11 cellular contexts compared by ENCODE assay signal in the genomic region with DNA sequence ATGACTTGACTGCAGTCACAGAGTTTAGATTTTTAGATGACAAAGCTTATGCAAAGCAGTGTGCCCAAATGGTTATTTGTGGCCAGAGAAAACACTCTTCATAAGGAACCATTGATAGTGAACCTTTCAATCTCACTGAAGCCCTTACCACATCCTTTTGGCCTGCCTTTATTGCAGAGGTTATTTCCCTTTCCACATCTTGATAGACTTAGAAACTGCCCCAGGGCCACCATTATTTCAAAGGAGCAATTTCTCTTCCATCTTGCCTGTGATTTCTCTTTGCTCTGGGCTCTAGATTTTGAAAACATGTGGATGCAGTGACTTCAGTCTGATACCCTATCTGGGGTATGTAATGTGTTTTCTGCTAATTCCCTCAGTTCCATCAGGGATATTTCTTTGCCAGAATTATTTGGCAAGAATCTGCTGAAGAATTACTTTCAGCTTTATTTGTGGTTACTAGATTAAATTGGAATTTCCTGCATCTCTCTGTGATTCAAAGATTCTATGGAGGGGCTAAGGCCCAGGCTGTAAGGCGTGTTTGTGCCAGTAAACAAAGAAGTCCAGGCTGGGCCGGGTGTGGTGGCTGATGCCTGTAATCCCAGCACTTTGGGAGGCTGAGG. TPM values are rescaled to one million over a fixed set of nuclear protein-coding genes. Genes with fewer than 3 reads are reported as not detected.
DNase-seq lines count a peak whose midpoint lies in the region; ATAC-seq, FAIRE-seq and TF ChIP-seq lines count a peak whose summit lies in the region.
"Had no signal": no experiment of that assay in that cellular context is flagged by ENCODE, and none has a peak within 500 bp of the region (broad histone marks: within the 10 kb centered on the region; RNA-seq: fewer than 3 reads in every experiment).

No MANE protein-coding gene starts in this region.

- peak overlapping the region; percentile 41 for H3K4me3 ChIP-seq in DOHH2 (ENCODE audit: low read length)
- H3K4me3 ChIP-seq: psoas muscle, suprapubic skin had no signal

- no peaks in the 10 kb centered on the region for H3K9me3 Mint-ChIP-seq in chondrocyte (ENCODE audit: low read depth)

- TF ChIP-seq CTCF in DOHH2 (IDR thresholded peaks at IDR 0.05; ENCODE audit: low read depth, low read length, poor library complexity, severe bottlenecking) (no peak), chondrocyte (IDR thresholded peaks at IDR 0.05) (no peak), D721Med (IDR thresholded peaks at IDR 0.05; ENCODE audit: insufficient read depth, missing control alignments) (no peak)

- H3K27me3 Mint-ChIP-seq in chondrocyte (ENCODE audit: low read depth): no peaks in the 10 kb centered on the region

- FAIRE-seq in D721Med (lab: Jason Lieb, UNC): no peak

- H3K4me1 Mint-ChIP-seq in chondrocyte (ENCODE audit: low read depth): peaks cover 11% of the 10 kb centered on the region

- no peaks in the 10 kb centered on the region for H3K9me2 ChIP-seq in DOHH2 (replicated peaks; ENCODE audit: control insufficient read depth, low read length)

- no peaks in the 10 kb centered on the region for H3K36me3 Mint-ChIP-seq in chondrocyte (ENCODE audit: low read depth)

- no peaks in the 10 kb centered on the region for H3K9me3 ChIP-seq in DOHH2 (ENCODE audit: control insufficient read depth, insufficient read depth, low read length)
- H3K9me3 ChIP-seq: psoas muscle, suprapubic skin had no signal

- no peaks in the 10 kb centered on the region for H3K79me2 ChIP-seq in DOHH2 (ENCODE audit: control insufficient read depth, low read length)

- H4K20me1 ChIP-seq in DOHH2 (ENCODE audit: control insufficient read depth, insufficient read depth, low read depth, low read length): no peaks in the 10 kb centered on the region

- peak overlapping the region; percentile 25 for H3K27ac ChIP-seq in DOHH2 (ENCODE audit: low read depth, low read length)
- H3K27ac ChIP-seq: psoas muscle, suprapubic skin had no signal

- H3F3A ChIP-seq in DOHH2 (ENCODE audit: control insufficient read depth, insufficient read depth): 0 out of 2 replicates have a peak, but pooled peaks cover 5% of the 10 kb centered on the region

- H3K4me3 Mint-ChIP-seq in chondrocyte (ENCODE audit: unreplicated experiment): no peak overlapping the region

- ATAC-seq in GM19455 (IDR thresholded peaks at IDR 0.05; ENCODE audit: unreplicated experiment) (peak; percentile 92), HG03097 (IDR thresholded peaks at IDR 0.05; ENCODE audit: low FRiP score, unreplicated experiment) (peak; percentile 98)
- ATAC-seq: psoas muscle had no signal

- peak overlapping the region; percentile 59 for H3K4me2 ChIP-seq in DOHH2 (ENCODE audit: low read length)

- no peaks in the 10 kb centered on the region for H3K36me3 ChIP-seq in DOHH2 (ENCODE audit: control insufficient read depth, low read length)
- H3K36me3 ChIP-seq: suprapubic skin had no signal

- H3K27ac Mint-ChIP-seq in chondrocyte (ENCODE audit: unreplicated experiment): peak overlapping the region; percentile 33

- DNase-seq in chondrocyte (ENCODE audit: low spot score): no peak
- no peak for DNase-seq in GOT3 (lab: John Stamatoyannopoulos, UW)
- no peak for DNase-seq in D721Med (ENCODE audit: insufficient read length, low spot score)
- DNase-seq in DMS153 treated with DMSO at 0.1 percent for 48 hours (lab: John Stamatoyannopoulos, UW; ENCODE audit: unreplicated experiment): no peak
- DNase-seq in SHP77 (lab: John Stamatoyannopoulos, UW): no peak
- DNase-seq: NCI-H1694, psoas muscle had no signal

- peaks cover 13% of the 10 kb centered on the region for H3K4me1 ChIP-seq in DOHH2 (ENCODE audit: control insufficient read depth, low read length)
- H3K4me1 ChIP-seq: psoas muscle, suprapubic skin had no signal

- no peaks in the 10 kb centered on the region for H3K27me3 ChIP-seq in DOHH2 (ENCODE audit: control insufficient read depth, low read length)
- H3K27me3 ChIP-seq: suprapubic skin had no signal

RNA-seq across cellular contexts. Expression of a gene that starts 51.0 kb away (rescaled TPM):
- total RNA-seq in chondrocyte: not detected in 3 replicates
- total RNA-seq: psoas muscle, suprapubic skin had no signal
